ENCODE assay signal across 8 cellular contexts in genomic region chr17:1179112-1179634, GRCh38. TPM values are rescaled to one million over a fixed set of nuclear protein-coding genes. Genes with fewer than 3 reads are reported as not detected.
A peak's percentile ranks its signal among the peaks of the same experiment; 100 is the strongest.
DNase-seq lines count a peak whose midpoint lies in the region; ATAC-seq, FAIRE-seq and TF ChIP-seq lines count a peak whose summit lies in the region.

No MANE protein-coding gene starts in this region.

- H3K36me3 Mint-ChIP-seq in Calu3 (ENCODE audit: insufficient read depth, unreplicated experiment) = peaks cover 8% of the 10 kb centered on the region

- peak; percentile 46 for ATAC-seq in SK-N-SH treated with all-trans-retinoic acid at 6 μM for 48 hours
- peak; percentile 21 to 34 (median 24) for ATAC-seq in pancreas
- ATAC-seq in GM21529 (IDR thresholded peaks at IDR 0.05; ENCODE audit: unreplicated experiment) = no peak
- ATAC-seq in HG02970 (IDR thresholded peaks at IDR 0.05; ENCODE audit: low FRiP score, unreplicated experiment) = no peak

- peak overlapping the region; percentile 47 for H3K4me3 Mint-ChIP-seq in Calu3 (ENCODE audit: low read depth, unreplicated experiment)

- WGBS in esophagus squamous epithelium, 2 donors = 0 to 15% methylated on average over 1 to 2 of the region's 47 CpGs
- 1 to 3% methylated on average over 29 to 47 of the region's 47 CpGs for WGBS in pancreas, 2 donors

- H3K4me1 ChIP-seq in esophagus squamous epithelium = peaks cover 29 to 80% (median 34%) of the 10 kb centered on the region in 3 donors
- peaks cover 0 to 4% (median 0%) of the 10 kb centered on the region in 3 donors for H3K4me1 ChIP-seq in pancreas

- intact Hi-C loops in Calu3 (cut with micrococcal nuclease; ENCODE audit: unreplicated experiment) (no loop called here), esophagus squamous epithelium (cut with DNase I) (no loop called here), pancreas (cut with DNase I) (no loop called here)

- no peak for DNase-seq in Calu3
- DNase-seq in esophagus squamous epithelium (lab: John Stamatoyannopoulos, UW) = no peak
- DNase-seq in pancreas = peak in 3 of 6 donors; percentile 18 to 85 (median 58)
- DNase-seq in DMS114 treated with DMSO at 0.1 percent for 48 hours (lab: John Stamatoyannopoulos, UW; ENCODE audit: unreplicated experiment) = no peak
- no peak for DNase-seq in LoVo (ENCODE audit: low spot score)

- H3K9me3 Mint-ChIP-seq in Calu3 (ENCODE audit: low read depth, unreplicated experiment) = no peaks in the 10 kb centered on the region

- TF ChIP-seq CTCF in Calu3 (IDR thresholded peaks at IDR 0.05; ENCODE audit: unreplicated experiment) (no peak), esophagus squamous epithelium (IDR thresholded peaks at IDR 0.05) (no peak), pancreas (IDR thresholded peaks at IDR 0.05) (no peak)

- peak overlapping the region; percentile 55 to 96 (median 78) for H3K4me3 ChIP-seq in esophagus squamous epithelium
- H3K4me3 ChIP-seq in pancreas = peak overlapping the region; percentile 25 to 65 (median 50)

- no peaks in the 10 kb centered on the region for H3K9me3 ChIP-seq in esophagus squamous epithelium
- H3K9me3 ChIP-seq in pancreas = no peaks in the 10 kb centered on the region

- CTCF ChIA-PET in Calu3 (lab: Charles Lee) = no interaction called here

- no peak for FAIRE-seq in pancreas (lab: Jason Lieb, UNC)

- no peaks in the 10 kb centered on the region for H3K4me1 Mint-ChIP-seq in Calu3 (ENCODE audit: low read depth, unreplicated experiment)

- H3K27ac ChIP-seq in esophagus squamous epithelium (peak overlapping the region; percentile 60 to 84 (median 77)), pancreas (no peak overlapping the region)

- H3K27me3 ChIP-seq in esophagus squamous epithelium = peaks cover 0 to 43% (median 0%) of the 10 kb centered on the region in 4 donors
- no peaks in the 10 kb centered on the region for H3K27me3 ChIP-seq in pancreas

- no peaks in the 10 kb centered on the region for H3K36me3 ChIP-seq in esophagus squamous epithelium
- no peaks in the 10 kb centered on the region for H3K36me3 ChIP-seq in pancreas

- no TSS peak for BruUV-seq in Calu3 (replicated peaks; lab: Mats Ljungman, UMichigan)

- no peak overlapping the region for H3K27ac Mint-ChIP-seq in Calu3 (ENCODE audit: unreplicated experiment)

- H3K27me3 Mint-ChIP-seq in Calu3 (ENCODE audit: unreplicated experiment) = no peaks in the 10 kb centered on the region

- no peak for TF ChIP-seq POLR2A in esophagus squamous epithelium (IDR thresholded peaks at IDR 0.05)

TF ChIP-seq in SK-N-SH treated with all-trans-retinoic acid at 6 μM for 48 hours, 23 proteins besides CTCF, POLR2A, EP300 and RAD21:
- TF ChIP-seq ARNTL (CRISPR knock-in tag; IDR thresholded peaks at IDR 0.05; ENCODE audit: borderline replicate concordance, low read depth) = no peak
- no peak for TF ChIP-seq ZFP30 (CRISPR knock-in tag; IDR thresholded peaks at IDR 0.05)
- TF ChIP-seq ISL1 (CRISPR knock-in tag; IDR thresholded peaks at IDR 0.05) = no peak
- no peak for TF ChIP-seq ESRRG (CRISPR knock-in tag; IDR thresholded peaks at IDR 0.05)
- no peak for TF ChIP-seq ZNF70 (CRISPR knock-in tag; IDR thresholded peaks at IDR 0.05)
- TF ChIP-seq RARB (CRISPR knock-in tag; IDR thresholded peaks at IDR 0.05) = no peak
- no peak for TF ChIP-seq PPARA (CRISPR knock-in tag; IDR thresholded peaks at IDR 0.05; ENCODE audit: borderline replicate concordance)
- TF ChIP-seq ZNF565 (CRISPR knock-in tag; conservative IDR thresholded peaks at IDR 0.05; ENCODE audit: low read depth) = no peak
- no peak for TF ChIP-seq BACH2 (CRISPR knock-in tag; IDR thresholded peaks at IDR 0.05; ENCODE audit: borderline replicate concordance)
- no peak for TF ChIP-seq GLIS3 (CRISPR knock-in tag; IDR thresholded peaks at IDR 0.05)
- TF ChIP-seq OSR1 (CRISPR knock-in tag; IDR thresholded peaks at IDR 0.05) = no peak
- no peak for TF ChIP-seq PATZ1 (CRISPR knock-in tag; IDR thresholded peaks at IDR 0.05; ENCODE audit: borderline replicate concordance)
- TF ChIP-seq TCF4 (CRISPR knock-in tag; IDR thresholded peaks at IDR 0.05; ENCODE audit: borderline replicate concordance) = no peak
- TF ChIP-seq POU6F1 (CRISPR knock-in tag; IDR thresholded peaks at IDR 0.05; ENCODE audit: borderline replicate concordance, low read depth) = no peak
- no peak for TF ChIP-seq ZFP3 (CRISPR knock-in tag; IDR thresholded peaks at IDR 0.05)
- TF ChIP-seq CREB5 (CRISPR knock-in tag; IDR thresholded peaks at IDR 0.05; ENCODE audit: low read depth) = no peak
- no peak for TF ChIP-seq ZNF8 (CRISPR knock-in tag; IDR thresholded peaks at IDR 0.05)
- TF ChIP-seq CSRNP3 (CRISPR knock-in tag; IDR thresholded peaks at IDR 0.05) = no peak
- TF ChIP-seq CSDC2 (CRISPR knock-in tag; IDR thresholded peaks at IDR 0.05) = no peak
- no peak for TF ChIP-seq TOX (CRISPR knock-in tag; IDR thresholded peaks at IDR 0.05; ENCODE audit: borderline replicate concordance)
TF ChIP-seq in SK-N-SH treated with all-trans-retinoic acid at 6 μM for 48 hours: peak in this region for 0.

RNA-seq across cellular contexts. Expression of gene ABR, which starts 0.6 kb away (rescaled TPM):
- 76.3 and 92.7 TPM in 2 replicates for total RNA-seq in Calu3 (2022)
- 100 to 1,000 TPM in 1 of 4 donors, 10 to 100 TPM in 3; 62.1 to 248 (median 75.5) TPM for total RNA-seq in esophagus squamous epithelium
- 10 to 100 TPM; 15.4 to 57.4 (median 22.5) TPM for total RNA-seq in pancreas
- 10 to 100 TPM; 39.2 to 65.7 TPM for polyA plus RNA-seq in pancreas

Comparison
In these comparisons a context has a peak if more than half of its experiments do, and no peak if none do; other contexts are left out.
1. ATAC-seq: peak in SK-N-SH treated with all-trans-retinoic acid at 6 μM for 48 hours (single experiment) and pancreas (4 of 4); none in GM21529 (single experiment) and HG02970 (single experiment).
2. H3K27ac ChIP-seq: peak in esophagus squamous epithelium (4 of 4); none in pancreas (0 of 4).